ENCODE assay signal across 1 cellular context in genomic region chr2:65436169-65436824, GRCh38.
TF ChIP-seq lines count a peak whose summit lies in the region.

No MANE protein-coding gene starts in this region.

TF ChIP-seq in HepG2, 621 proteins besides CTCF, POLR2A, EP300 and RAD21 (continued from another document and continues in another):
- TF ChIP-seq MEIS1 (CRISPR knock-in tag; IDR thresholded peaks at IDR 0.05; ENCODE audit: borderline replicate concordance), result no peak; the same call in 1 of the 2 replicates
- TF ChIP-seq ZNF335 (CRISPR knock-in tag; IDR thresholded peaks at IDR 0.05), result peak; percentile 17; the same call in 1 of the 2 replicates
- no peak for TF ChIP-seq MAFG (CRISPR knock-in tag; IDR thresholded peaks at IDR 0.05)
- TF ChIP-seq CBX1 (IDR thresholded peaks at IDR 0.05; ENCODE audit: low read depth), result no peak
- TF ChIP-seq ZNF597 (CRISPR knock-in tag; IDR thresholded peaks at IDR 0.05), result no peak
- no peak for TF ChIP-seq ZNF557 (CRISPR knock-in tag; IDR thresholded peaks at IDR 0.05)
- peak; percentile 69; the same call in 1 of the 2 replicates for TF ChIP-seq MYC (CRISPR knock-in tag; IDR thresholded peaks at IDR 0.05; ENCODE audit: borderline replicate concordance)
- peak; percentile 5; the same call in 1 of the 2 replicates for TF ChIP-seq ZNF83 (CRISPR knock-in tag; IDR thresholded peaks at IDR 0.05; ENCODE audit: borderline replicate concordance)
- TF ChIP-seq NFIB (CRISPR knock-in tag; IDR thresholded peaks at IDR 0.05; ENCODE audit: borderline replicate concordance), result no peak
- 0 out of 4 replicates have a peak, but pooled peaks of 1 of the 2 experiments have one; percentile 12 for TF ChIP-seq MAFK (conservative IDR thresholded peaks at IDR 0.05 in 1 of 2, IDR thresholded peaks at IDR 0.05 in 1 of 2; ENCODE audit: low read length in 2 of 2)
- peak; percentile 42 for TF ChIP-seq NCOA2 (CRISPR knock-in tag; IDR thresholded peaks at IDR 0.05)
- TF ChIP-seq ZNF260 (CRISPR knock-in tag; IDR thresholded peaks at IDR 0.05; ENCODE audit: borderline replicate concordance, low read depth), result no peak
- no peak for TF ChIP-seq ZNF24 (IDR thresholded peaks at IDR 0.05)
- TF ChIP-seq HMG20A (CRISPR knock-in tag; IDR thresholded peaks at IDR 0.05; ENCODE audit: borderline replicate concordance), result 0 out of 2 replicates have a peak, but pooled peaks have one; percentile 3
- TF ChIP-seq ZNF549 (CRISPR knock-in tag; IDR thresholded peaks at IDR 0.05), result no peak
- no peak; the same call in 1 of the 2 replicates for TF ChIP-seq ZNF430 (CRISPR knock-in tag; IDR thresholded peaks at IDR 0.05)
- TF ChIP-seq HMGA1 (CRISPR knock-in tag; conservative IDR thresholded peaks at IDR 0.05), result no peak
- TF ChIP-seq ZNF10 (CRISPR knock-in tag; IDR thresholded peaks at IDR 0.05; ENCODE audit: borderline replicate concordance, low read depth), result no peak
- peak; percentile 54 for TF ChIP-seq DBP (CRISPR knock-in tag; IDR thresholded peaks at IDR 0.05; ENCODE audit: not compliant biosample characterization)
- TF ChIP-seq ZNF563 (CRISPR knock-in tag; IDR thresholded peaks at IDR 0.05), result peak; percentile 81; the same call in 1 of the 2 replicates
- TF ChIP-seq BCL3 (CRISPR knock-in tag; IDR thresholded peaks at IDR 0.05), result no peak; the same call in 1 of the 2 replicates
- TF ChIP-seq CEBPB (IDR thresholded peaks at IDR 0.05; ENCODE audit: borderline replicate concordance, low read depth, low read length), result peak; percentile 99
- no peak; the same call in 1 of the 2 replicates for TF ChIP-seq CSRNP2 (CRISPR knock-in tag; conservative IDR thresholded peaks at IDR 0.05; ENCODE audit: low read depth)
- 0 out of 2 replicates have a peak, but pooled peaks have one; percentile 9 for TF ChIP-seq KLF9 (CRISPR knock-in tag; IDR thresholded peaks at IDR 0.05; ENCODE audit: low read depth)
- peak; percentile 22 for TF ChIP-seq ZFP36L1 (CRISPR knock-in tag; IDR thresholded peaks at IDR 0.05)
- TF ChIP-seq ZNF136 (CRISPR knock-in tag; IDR thresholded peaks at IDR 0.05; ENCODE audit: low read depth), result no peak; the same call in 1 of the 2 replicates
- TF ChIP-seq ZNF740 (CRISPR knock-in tag; IDR thresholded peaks at IDR 0.05), result peak; percentile 57
- TF ChIP-seq MAX (IDR thresholded peaks at IDR 0.05), result peak; percentile 78
- peak; percentile 19; the same call in 1 of the 2 replicates for TF ChIP-seq SNAI1 (CRISPR knock-in tag; IDR thresholded peaks at IDR 0.05; ENCODE audit: borderline replicate concordance)
- TF ChIP-seq ZNF724P (CRISPR knock-in tag; IDR thresholded peaks at IDR 0.05; ENCODE audit: borderline replicate concordance), result peak; percentile 36
- TF ChIP-seq MIER3 (CRISPR knock-in tag; IDR thresholded peaks at IDR 0.05; ENCODE audit: borderline replicate concordance), result peak; percentile 65; the same call in 1 of the 2 replicates
- no peak for TF ChIP-seq SMARCE1 (IDR thresholded peaks at IDR 0.05; ENCODE audit: borderline replicate concordance)
- no peak for TF ChIP-seq CAMTA2 (CRISPR knock-in tag; IDR thresholded peaks at IDR 0.05; ENCODE audit: borderline replicate concordance)
- no peak; the same call in 1 of the 2 replicates for TF ChIP-seq RCOR2 (CRISPR knock-in tag; IDR thresholded peaks at IDR 0.05)
- peak; percentile 35; the same call in 1 of the 2 replicates for TF ChIP-seq TFE3 (CRISPR knock-in tag; IDR thresholded peaks at IDR 0.05)
- TF ChIP-seq ATF4 (CRISPR knock-in tag; IDR thresholded peaks at IDR 0.05), result peak in 1 of 2 experiments; percentile 98; a peak in 2 of 4 replicates
- TF ChIP-seq POLR2AphosphoS5 (IDR thresholded peaks at IDR 0.05; ENCODE audit: low read depth, low read length), result peak; percentile 74
- no peak for TF ChIP-seq LCORL (IDR thresholded peaks at IDR 0.05)
- TF ChIP-seq LCORL (CRISPR knock-in tag; IDR thresholded peaks at IDR 0.05), result peak; percentile 85
- TF ChIP-seq DMTF1 (CRISPR knock-in tag; IDR thresholded peaks at IDR 0.05), result 0 out of 2 replicates have a peak, but pooled peaks have one; percentile 39
- no peak for TF ChIP-seq CERS6 (CRISPR knock-in tag; IDR thresholded peaks at IDR 0.05)
- peak; percentile 70; the same call in 1 of the 2 replicates for TF ChIP-seq ZNF12 (CRISPR knock-in tag; IDR thresholded peaks at IDR 0.05)
- no peak for TF ChIP-seq ZFYVE20 (CRISPR knock-in tag; IDR thresholded peaks at IDR 0.05; ENCODE audit: borderline replicate concordance, low read depth)
- no peak for TF ChIP-seq ZNF7 (CRISPR knock-in tag; IDR thresholded peaks at IDR 0.05)
- 0 out of 2 replicates have a peak, but pooled peaks have one; percentile 74 for TF ChIP-seq MLXIP (CRISPR knock-in tag; IDR thresholded peaks at IDR 0.05; ENCODE audit: borderline replicate concordance)
- TF ChIP-seq MYNN (CRISPR knock-in tag; IDR thresholded peaks at IDR 0.05; ENCODE audit: low read depth), result peak; percentile 40; the same call in 1 of the 2 replicates
